In the genomic region with DNA sequence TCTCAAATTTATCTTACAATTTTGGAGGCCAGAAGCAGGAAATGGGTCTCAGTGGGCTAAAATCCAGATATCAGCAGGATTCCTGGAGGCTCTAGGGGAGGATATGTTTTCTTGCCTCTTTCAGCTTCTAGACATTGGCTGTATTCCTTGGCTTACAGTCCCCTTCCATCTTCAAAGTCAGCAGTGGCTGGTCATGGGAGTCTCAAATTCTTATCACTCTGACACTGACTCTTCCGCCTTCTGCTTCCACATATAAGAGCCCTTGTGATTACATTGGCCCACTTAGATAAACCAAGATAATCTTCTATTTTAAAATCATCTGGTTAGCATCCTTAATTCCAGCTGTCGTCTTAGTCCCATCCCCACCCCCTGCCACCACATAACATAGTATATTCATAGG, we compare ENCODE assay signal across 25 cellular contexts.
"Had no signal": no experiment of that assay in that cellular context is flagged by ENCODE, and none has a peak within 500 bp of the region (broad histone marks: within the 10 kb centered on the region; RNA-seq: fewer than 3 reads in every experiment).

No MANE protein-coding gene starts in this region.

- ATAC-seq: activated T-helper 17 cell treated with anti-CD3 and anti-CD28 coated beads, Interleukin-2, amount 50 U/mL, for 72 hours; K562; T-helper 17 cell had no signal

- H3K4me3 Mint-ChIP-seq: activated CD4-positive, alpha-beta memory T cell treated with anti-CD3 and anti-CD28 coated beads for 36 hours; activated CD4-positive, alpha-beta T cell treated with anti-CD3 and anti-CD28 coated beads, Interleukin-2, amount 10 ng/mL, durations not matched to agents 24 days and 14 days; activated naive CD4-positive, alpha-beta T cell treated with anti-CD3 and anti-CD28 coated beads for 36 hours; activated naive CD8-positive, alpha-beta T cell; activated T-helper 17 cell treated with anti-CD3 and anti-CD28 coated beads, Interleukin-2, amount 50 U/mL, for 72 hours; T-helper 17 cell had no signal

- H3K4me3 ChIP-seq: K562 had no signal

- H3K27ac Mint-ChIP-seq: activated CD4-positive, alpha-beta memory T cell treated with anti-CD3 and anti-CD28 coated beads for 36 hours; activated CD4-positive, alpha-beta T cell treated with anti-CD3 and anti-CD28 coated beads, Interleukin-2, amount 10 ng/mL, durations not matched to agents 24 days and 14 days; activated naive CD4-positive, alpha-beta T cell treated with anti-CD3 and anti-CD28 coated beads for 36 hours; activated naive CD8-positive, alpha-beta T cell; activated T-helper 17 cell treated with anti-CD3 and anti-CD28 coated beads, Interleukin-2, amount 50 U/mL, for 72 hours; T-helper 17 cell had no signal

- H3K27me3 Mint-ChIP-seq: activated CD4-positive, alpha-beta memory T cell treated with anti-CD3 and anti-CD28 coated beads for 36 hours; activated CD4-positive, alpha-beta T cell treated with anti-CD3 and anti-CD28 coated beads, Interleukin-2, amount 10 ng/mL, durations not matched to agents 24 days and 14 days; activated naive CD8-positive, alpha-beta T cell; activated T-helper 17 cell treated with anti-CD3 and anti-CD28 coated beads, Interleukin-2, amount 50 U/mL, for 72 hours; T-helper 17 cell had no signal

- H3K27me3 ChIP-seq: brain microvascular endothelial cell had no signal

- DNase-seq: activated CD4-positive, alpha-beta memory T cell treated with anti-CD3 and anti-CD28 coated beads for 36 hours; activated CD4-positive, alpha-beta T cell treated with anti-CD3 and anti-CD28 coated beads for 1 hour; activated CD4-positive, alpha-beta T cell treated with anti-CD3 and anti-CD28 coated beads, Interleukin-2, amount 10 ng/mL, durations not matched to agents 24 days and 14 days; activated CD8-positive, alpha-beta memory T cell treated with anti-CD3 and anti-CD28 coated beads for 24 hours; activated gamma-delta T cell; activated naive CD4-positive, alpha-beta T cell treated with anti-CD3 and anti-CD28 coated beads for 36 hours; activated T-cell treated with anti-CD3 and anti-CD28 coated beads for 4 hours; activated T-cell treated with anti-CD3 and anti-CD28 coated beads, Interleukin-2, amount 50 U/mL, for 48 hours; brain microvascular endothelial cell; cerebellar nuclear complex; Karpas-422; NCI-H1105 treated with DMSO at 0.1 percent for 48 hours; NCI-H146; NCI-H1930; NCI-H2171; NCI-H226; NCI-H526; NCI-H774; NK-92 treated with Interleukin-12 subunit alpha and Interleukin-12 subunit beta, amount 100 ng/mL, for 24 hours; SHP77 treated with DMSO at 0.1 percent for 48 hours; T-helper 17 cell; T-helper 9 cell had no signal

- H3K36me3 Mint-ChIP-seq: activated CD4-positive, alpha-beta memory T cell treated with anti-CD3 and anti-CD28 coated beads for 36 hours; activated naive CD8-positive, alpha-beta T cell had no signal

- H3K27ac ChIP-seq: brain microvascular endothelial cell had no signal

- H3K36me3 ChIP-seq: brain microvascular endothelial cell had no signal

- H3K9me3 Mint-ChIP-seq: activated CD4-positive, alpha-beta T cell treated with anti-CD3 and anti-CD28 coated beads, Interleukin-2, amount 10 ng/mL, durations not matched to agents 24 days and 14 days had no signal

- H3K4me1 Mint-ChIP-seq: activated CD4-positive, alpha-beta T cell treated with anti-CD3 and anti-CD28 coated beads, Interleukin-2, amount 10 ng/mL, durations not matched to agents 24 days and 14 days; activated T-helper 17 cell treated with anti-CD3 and anti-CD28 coated beads, Interleukin-2, amount 50 U/mL, for 72 hours; T-helper 17 cell had no signal
